ENCODE assay signal across 10 cellular contexts in genomic region chr3:127456471-127457093, GRCh38.
DNase-seq lines count a peak whose midpoint lies in the region; ATAC-seq and TF ChIP-seq lines count a peak whose summit lies in the region.
"Had no signal": no experiment of that assay in that cellular context is flagged by ENCODE, and none has a peak within 500 bp of the region (broad histone marks: within the 10 kb centered on the region; RNA-seq: fewer than 3 reads in every experiment).

No MANE protein-coding gene starts in this region.

- H3K9ac ChIP-seq in PC-3 (ENCODE audit: low read length) = peak overlapping the region; percentile 33; the same call in 1 of the 2 replicates
- H3K9ac ChIP-seq: BLaER1 had no signal

- no peaks in the 10 kb centered on the region for H3K9me2 ChIP-seq in PC-3 (replicated peaks; ENCODE audit: low read length)

- no peaks in the 10 kb centered on the region for H3K9me3 ChIP-seq in PC-3 (ENCODE audit: low read length)
- H3K9me3 ChIP-seq: BLaER1 had no signal

- DNase-seq in NCI-H2196 (lab: John Stamatoyannopoulos, UW; ENCODE audit: unreplicated experiment) = peak; percentile 15
- DNase-seq in NCI-H2196 treated with DMSO at 0.1 percent for 48 hours (lab: John Stamatoyannopoulos, UW; ENCODE audit: unreplicated experiment) = no peak
- peak; percentile 69 for DNase-seq in PC-3
- DNase-seq in glomerular endothelial cell (ENCODE audit: extremely low read depth, low read depth, low spot score) = peak; percentile 16
- peak; percentile 63 for DNase-seq in sciatic nerve (ENCODE audit: low spot score)
- DNase-seq in dedifferentiated amniotic fluid mesenchymal stem cell (ENCODE audit: extremely low spot score) = no peak
- no peak for DNase-seq in NCI-H82 treated with DMSO at 0.1 percent for 48 hours (lab: John Stamatoyannopoulos, UW; ENCODE audit: unreplicated experiment)
- DNase-seq in LoVo (ENCODE audit: low spot score) = no peak
- DNase-seq: activated CD4-positive, CD25-positive, alpha-beta regulatory T cell had no signal

- peak overlapping the region; percentile 55 for H3K4me3 ChIP-seq in PC-3 (ENCODE audit: low read length)
- H3K4me3 ChIP-seq: BLaER1 had no signal

- H3F3A ChIP-seq in PC-3 (ENCODE audit: low read length, unreplicated experiment) = no peaks in the 10 kb centered on the region

- POLR2A ChIA-PET in PC-3 (lab: Charles Lee; ENCODE audit: unreplicated experiment) = no interaction called here

- no TSS peak for BruUV-seq in PC-3 (replicated peaks; lab: Mats Ljungman, UMichigan)

- H3K79me2 ChIP-seq in PC-3 (ENCODE audit: low read length) = no peaks in the 10 kb centered on the region

- CTCF ChIA-PET in PC-3 (lab: Charles Lee) = interaction anchor here (0.8 kb wide), 1 partner anchor 172 kb away, joined by 5 read pairs; no protein-coding TSS in a partner anchor

- intact Hi-C loops in PC-3 (cut with micrococcal nuclease) = loop anchor here (5.0 kb wide), 1 partner anchor 86 kb away; no protein-coding TSS in a partner anchor
- intact Hi-C loops in sciatic nerve (cut with DNase I) = loop anchor here (5.0 kb wide), 1 partner anchor 934 kb away; the partner anchor contains the start of gene CHST13

- TF ChIP-seq CTCF in PC-3 (conservative IDR thresholded peaks at IDR 0.05; ENCODE audit: low read depth, low read length) = no peak

- H3K4me1 ChIP-seq in PC-3 (ENCODE audit: insufficient read depth, low read length) = peaks cover 8% of the 10 kb centered on the region

- ATAC-seq in PC-3 = peak; percentile 65
- peak; percentile 25 for ATAC-seq in sciatic nerve

- H3K4me2 ChIP-seq in PC-3 (ENCODE audit: low read length) = peak overlapping the region; percentile 75

- H3K36me3 ChIP-seq in PC-3 (ENCODE audit: low read depth, low read length) = no peaks in the 10 kb centered on the region
- H3K36me3 ChIP-seq: BLaER1 had no signal

- peak overlapping the region; percentile 87 for H2AFZ ChIP-seq in PC-3 (ENCODE audit: low read length)

- no peaks in the 10 kb centered on the region for H3K27me3 ChIP-seq in PC-3 (ENCODE audit: low read length)

- H4K20me1 ChIP-seq in PC-3 (ENCODE audit: low read length) = no peaks in the 10 kb centered on the region

- peak overlapping the region; percentile 3; the same call in 1 of the 2 replicates for H3K27ac ChIP-seq in PC-3 (ENCODE audit: low read length)
- H3K27ac ChIP-seq: BLaER1 had no signal

Comparison
In these comparisons a context has a peak if more than half of its experiments do, and no peak if none do; other contexts are left out.
1. DNase-seq: peak in NCI-H2196 (single experiment), PC-3 (single experiment), glomerular endothelial cell (single experiment) and sciatic nerve (single experiment); none in NCI-H2196 treated with DMSO at 0.1 percent for 48 hours (single experiment), dedifferentiated amniotic fluid mesenchymal stem cell (single experiment), NCI-H82 treated with DMSO at 0.1 percent for 48 hours (single experiment) and LoVo (single experiment).